In genomic region chr11:130388607-130389205, GRCh38 we compare ENCODE assay signal across 16 cellular contexts. TPM values are rescaled to one million over a fixed set of nuclear protein-coding genes. Genes with fewer than 3 reads are reported as not detected.
DNase-seq lines count a peak whose midpoint lies in the region; ATAC-seq and TF ChIP-seq lines count a peak whose summit lies in the region.
"Had no signal": no experiment of that assay in that cellular context is flagged by ENCODE, and none has a peak within 500 bp of the region (broad histone marks: within the 10 kb centered on the region; RNA-seq: fewer than 3 reads in every experiment).

No MANE protein-coding gene starts in this region.

- no peak overlapping the region for H3K4me2 ChIP-seq in GM23248 (ENCODE audit: unreplicated experiment)

- H3K36me3 ChIP-seq in CD8-positive, alpha-beta T cell (ENCODE audit: insufficient read depth, low read length), result no peaks in the 10 kb centered on the region
- H3K36me3 ChIP-seq in GM23248 (ENCODE audit: low read depth), result no peaks in the 10 kb centered on the region
- H3K36me3 ChIP-seq: breast epithelium had no signal

- H3K27ac ChIP-seq in CD8-positive, alpha-beta T cell (ENCODE audit: low read depth, low read length), result peak overlapping the region; percentile 44
- H3K27ac ChIP-seq in GM23248, result no peak overlapping the region
- H3K27ac ChIP-seq: breast epithelium had no signal

- H3K9me3 Mint-ChIP-seq in CD8-positive, alpha-beta T cell, result no peaks in the 10 kb centered on the region
- H3K9me3 Mint-ChIP-seq in activated naive CD4-positive, alpha-beta T cell treated with anti-CD3 and anti-CD28 coated beads, Interleukin-2, amount 50 U/mL, for 72 hours, result no peaks in the 10 kb centered on the region
- H3K9me3 Mint-ChIP-seq in naive B cell, result no peaks in the 10 kb centered on the region
- H3K9me3 Mint-ChIP-seq: nephron progenitor cell had no signal

- no peaks in the 10 kb centered on the region for H4K20me1 ChIP-seq in GM23248 (ENCODE audit: insufficient read depth)

- intact Hi-C loops in CD8-positive, alpha-beta T cell (cut with DNase I, micrococcal nuclease), result loop anchor here in 1 of 2 experiments (2.0 kb wide), 1 partner anchor 74 kb away; the partner anchor contains the start of gene ZBTB44

- POLR2A ChIA-PET in CD8-positive, alpha-beta T cell (lab: Charles Lee), result interaction anchor here (0.6 kb wide), 1 partner anchor 56 kb away, joined by 3 read pairs; no protein-coding TSS in a partner anchor

- no peaks in the 10 kb centered on the region for H3K27me3 ChIP-seq in CD8-positive, alpha-beta T cell (ENCODE audit: insufficient read depth, low read length)
- H3K27me3 ChIP-seq in GM23248 (replicated peaks; ENCODE audit: insufficient read depth), result 0 out of 2 replicates have a peak, but pooled peaks cover 11% of the 10 kb centered on the region
- H3K27me3 ChIP-seq: breast epithelium had no signal

- WGBS in GM23248 (ENCODE audit: low coverage in 1 of 2, low lambda C conversion rate in 2 of 2, missing lambda C conversion rate in 2 of 2), 2 experiments, result 81% methylated on average over 11 of the region's 11 CpGs

- H3K36me3 Mint-ChIP-seq in CD8-positive, alpha-beta T cell, result no peaks in the 10 kb centered on the region
- H3K36me3 Mint-ChIP-seq in activated naive CD4-positive, alpha-beta T cell treated with anti-CD3 and anti-CD28 coated beads, Interleukin-2, amount 50 U/mL, for 72 hours, result no peaks in the 10 kb centered on the region
- H3K36me3 Mint-ChIP-seq in naive B cell, result peaks cover 0 to 4% of the 10 kb centered on the region in 2 donors

- no peaks in the 10 kb centered on the region for H3K27me3 Mint-ChIP-seq in CD8-positive, alpha-beta T cell (ENCODE audit: low read depth)
- H3K27me3 Mint-ChIP-seq in naive B cell, result peaks cover 6 to 28% (median 23%) of the 10 kb centered on the region in 3 donors

- ATAC-seq in CD8-positive, alpha-beta T cell, result peak; percentile 69
- ATAC-seq in activated naive CD4-positive, alpha-beta T cell treated with anti-CD3 and anti-CD28 coated beads, Interleukin-2, amount 50 U/mL, for 72 hours, result peak; percentile 71 to 89
- peak; percentile 37 to 52 for ATAC-seq in naive B cell (ENCODE audit: low read depth in 2 of 2)

- peak overlapping the region; percentile 39 for H3K4me3 ChIP-seq in CD8-positive, alpha-beta T cell (ENCODE audit: low read depth, low read length)
- peak overlapping the region; percentile 26 for H3K4me3 ChIP-seq in Jurkat, Clone E6-1 (ENCODE audit: low read length)
- H3K4me3 ChIP-seq in GM23248, result no peak overlapping the region
- H3K4me3 ChIP-seq: breast epithelium had no signal

- H3K9me3 ChIP-seq in CD8-positive, alpha-beta T cell (ENCODE audit: low read length), result no peaks in the 10 kb centered on the region
- no peaks in the 10 kb centered on the region for H3K9me3 ChIP-seq in GM23248 (ENCODE audit: low read depth)
- H3K9me3 ChIP-seq: breast epithelium had no signal

- peaks cover 30% of the 10 kb centered on the region for H3K4me1 Mint-ChIP-seq in CD8-positive, alpha-beta T cell (ENCODE audit: low read depth)
- peaks cover 9 to 20% (median 18%) of the 10 kb centered on the region in 3 donors for H3K4me1 Mint-ChIP-seq in naive B cell

- CTCF ChIA-PET in CD8-positive, alpha-beta T cell (lab: Charles Lee), result interaction anchor here (1.4 kb wide), 1 partner anchor 176 kb away, joined by 3 read pairs; no protein-coding TSS in a partner anchor

- in situ Hi-C loops in GM23248 (cut with MboI), result loop anchor here (10.0 kb wide), 1 partner anchor 174 kb away; no protein-coding TSS in a partner anchor

- H3K79me2 ChIP-seq in GM23248 (ENCODE audit: insufficient read depth), result no peaks in the 10 kb centered on the region

- H3K9ac ChIP-seq in GM23248, result no peak overlapping the region

- no peaks in the 10 kb centered on the region for H3F3A ChIP-seq in GM23248 (ENCODE audit: insufficient read depth)

- no peaks in the 10 kb centered on the region for H3K9me2 ChIP-seq in GM23248 (ENCODE audit: insufficient read depth)

- peak overlapping the region; percentile 82 for H3K4me3 Mint-ChIP-seq in CD8-positive, alpha-beta T cell
- peak overlapping the region; percentile 60 to 90 (median 75) for H3K4me3 Mint-ChIP-seq in naive B cell
- H3K4me3 Mint-ChIP-seq: H9, nephron progenitor cell had no signal

- DNase-seq in CD8-positive, alpha-beta T cell, result peak in 2 of 7 experiments; percentile 2 to 31
- peak; percentile 84 for DNase-seq in Jurkat, Clone E6-1 (ENCODE audit: low read depth, low spot score)
- DNase-seq in activated naive CD4-positive, alpha-beta T cell treated with anti-CD3 and anti-CD28 coated beads, Interleukin-2, amount 50 U/mL, for 72 hours (ENCODE audit: low spot score in 2 of 2), result no peak
- DNase-seq in naive B cell (peak; percentile 1), GM23248 (no peak), medulla oblongata (ENCODE audit: extremely low spot score) (no peak), NCI-H2171 treated with DMSO at 0.1 percent for 48 hours (lab: John Stamatoyannopoulos, UW) (no peak), retina (no peak)
- DNase-seq: GDM1, H9, kidney glomerular epithelial cell, NCI-H2029, NCI-H82, nephron progenitor cell had no signal

- H3K4me1 ChIP-seq in CD8-positive, alpha-beta T cell (ENCODE audit: insufficient read depth, low read length), result peaks cover 24% of the 10 kb centered on the region
- peaks cover 4% of the 10 kb centered on the region; the same call in 1 of the 2 replicates for H3K4me1 ChIP-seq in GM23248 (ENCODE audit: insufficient read depth)
- H3K4me1 ChIP-seq: breast epithelium had no signal

- TF ChIP-seq CTCF in CD8-positive, alpha-beta T cell (IDR thresholded peaks at IDR 0.05), result no peak

- H3K27ac Mint-ChIP-seq in CD8-positive, alpha-beta T cell, result peak overlapping the region; percentile 83
- peak overlapping the region; percentile 56 to 75 for H3K27ac Mint-ChIP-seq in activated naive CD4-positive, alpha-beta T cell treated with anti-CD3 and anti-CD28 coated beads, Interleukin-2, amount 50 U/mL, for 72 hours
- H3K27ac Mint-ChIP-seq in naive B cell, result peak overlapping the region in 5 of 6 donors; percentile 30 to 93 (median 54)
- H3K27ac Mint-ChIP-seq: H9, nephron progenitor cell had no signal

- no peak overlapping the region for H2AFZ ChIP-seq in GM23248

RNA-seq across cellular contexts. Expression of gene ADAMTS8, which starts 39.7 kb away (rescaled TPM):
- total RNA-seq in CD8-positive, alpha-beta T cell, result not detected
- not detected for polyA plus RNA-seq in Jurkat, Clone E6-1 (2012; ENCODE audit: insufficient read depth, insufficient read length)
- not detected for total RNA-seq in activated naive CD4-positive, alpha-beta T cell treated with anti-CD3 and anti-CD28 coated beads, Interleukin-2, amount 50 U/mL, for 72 hours
- polyA plus RNA-seq in naive B cell (ENCODE audit: low read depth in 6 of 6), result under 1 TPM in 1 of 6 donors, not detected in 5; 0.13 TPM
- under 0.01 and 0.63 TPM in 2 replicates for total RNA-seq in GM23248 (2014; rRNA removed; shearing (Covaris generic))
- 0.09 and 0.10 TPM in 2 replicates for polyA plus RNA-seq in GM23248 (2016; fragmentation: Nextera tagmentation; extraction: Ambion mirVana)
- total RNA-seq: glomerular endothelial cell had no signal

RNA-seq across cellular contexts. Expression of gene ADAMTS15, which starts 59.7 kb away (rescaled TPM):
- total RNA-seq in CD8-positive, alpha-beta T cell, result not detected
- 0.36 TPM for polyA plus RNA-seq in Jurkat, Clone E6-1 (2012; ENCODE audit: insufficient read depth, insufficient read length)
- total RNA-seq in activated naive CD4-positive, alpha-beta T cell treated with anti-CD3 and anti-CD28 coated beads, Interleukin-2, amount 50 U/mL, for 72 hours, result not detected
- not detected for polyA plus RNA-seq in naive B cell (ENCODE audit: low read depth in 6 of 6)
- 0.97 and 1.3 TPM in 2 replicates for total RNA-seq in GM23248 (2014; rRNA removed; shearing (Covaris generic))
- polyA plus RNA-seq in GM23248 (2016; fragmentation: Nextera tagmentation; extraction: Ambion mirVana), result 0.09 TPM in 2 replicates

Comparison
In these comparisons a context has a peak if more than half of its experiments do, and no peak if none do; other contexts are left out.
1. DNase-seq: peak in Jurkat, Clone E6-1 (single experiment) and naive B cell (single experiment); none in activated naive CD4-positive, alpha-beta T cell treated with anti-CD3 and anti-CD28 coated beads, Interleukin-2, amount 50 U/mL, for 72 hours (0 of 2), GM23248 (single experiment), medulla oblongata (single experiment), NCI-H2171 treated with DMSO at 0.1 percent for 48 hours (single experiment) and retina (single experiment).
2. Peak in every context shown above with its lines, with median percentiles within 50 percentile points of each other: ATAC-seq and H3K27ac Mint-ChIP-seq.